ENCODE assay signal across 8 cellular contexts in genomic region chr19:3986260-3987041, GRCh38. TPM values are rescaled to one million over a fixed set of nuclear protein-coding genes. Genes with fewer than 3 reads are reported as not detected.
A peak's percentile ranks its signal among the peaks of the same experiment; 100 is the strongest.
DNase-seq lines count a peak whose midpoint lies in the region; FAIRE-seq and TF ChIP-seq lines count a peak whose summit lies in the region.

No MANE protein-coding gene starts in this region.

- H3K27ac ChIP-seq in 22Rv1 (peak overlapping the region; percentile 94), kidney (ENCODE audit: low read depth in 2 of 2, low read length in 2 of 2) (peak overlapping the region; percentile 56 to 68)

- H3K27me3 Mint-ChIP-seq in T-helper 1 cell treated with Interleukin-12 subunit alpha and Interleukin-12 subunit beta and Interleukin-4 antibody, amounts not matched to agents 30 μg/mL and 1 μg/mL, for 36 hours (ENCODE audit: low read depth), result no peaks in the 10 kb centered on the region

- H3K4me1 ChIP-seq in kidney (ENCODE audit: control insufficient read depth in 1 of 2, insufficient read depth in 1 of 2, low read depth in 1 of 2, low read length in 2 of 2), result peaks cover 25 to 29% of the 10 kb centered on the region in 2 donors

- peaks cover 4% of the 10 kb centered on the region for H3K9me3 Mint-ChIP-seq in T-helper 1 cell treated with Interleukin-12 subunit alpha and Interleukin-12 subunit beta and Interleukin-4 antibody, amounts not matched to agents 30 μg/mL and 1 μg/mL, for 36 hours

- no peak for FAIRE-seq in kidney (lab: Jason Lieb, UNC)

- peak overlapping the region; percentile 2 to 8 for H3K9ac ChIP-seq in kidney (ENCODE audit: low read length in 2 of 2)

- peak overlapping the region; percentile 99 for H3K4me3 Mint-ChIP-seq in T-helper 1 cell treated with Interleukin-12 subunit alpha and Interleukin-12 subunit beta and Interleukin-4 antibody, amounts not matched to agents 30 μg/mL and 1 μg/mL, for 36 hours

- peaks cover 18 to 32% of the 10 kb centered on the region in 2 donors for H3K36me3 ChIP-seq in kidney (ENCODE audit: control insufficient read depth in 1 of 2, insufficient read depth in 2 of 2, low read length in 2 of 2)

- intact Hi-C loops in kidney (cut with DNase I), result no loop called here

- H3K9me3 ChIP-seq in kidney (ENCODE audit: control insufficient read depth in 1 of 2, low read length in 2 of 2), result no peaks in the 10 kb centered on the region

- peak overlapping the region; percentile 58 to 76 for H3K4me3 ChIP-seq in kidney (ENCODE audit: low read length in 2 of 2)

- TF ChIP-seq CTCF in 22Rv1 (IDR thresholded peaks at IDR 0.05), result peak; percentile 83
- peak; percentile 60 for TF ChIP-seq CTCF in GM12872 (IDR thresholded peaks at IDR 0.05; ENCODE audit: insufficient read depth, low read depth, low read length)
- TF ChIP-seq CTCF in kidney (IDR thresholded peaks at IDR 0.05; ENCODE audit: borderline replicate concordance, extremely low read depth, insufficient read depth), result peak; percentile 45

- H3K27ac Mint-ChIP-seq in T-helper 1 cell treated with Interleukin-12 subunit alpha and Interleukin-12 subunit beta and Interleukin-4 antibody, amounts not matched to agents 30 μg/mL and 1 μg/mL, for 36 hours, result peak overlapping the region; percentile 91

- DNase-seq in NCI-H2029 (lab: John Stamatoyannopoulos, UW) (peak; percentile 89), cerebellar cortex (ENCODE audit: low spot score) (peak; percentile 94), kidney (no peak), GM19240 (ENCODE audit: insufficient read length, low spot score) (no peak)
- DNase-seq in stimulated activated CD4-positive, alpha-beta T cell treated with anti-CD3 and anti-CD28 coated beads, Interleukin-2, amount 100 ng/mL, for 24 hours, result peak; percentile 63

- peaks cover 40% of the 10 kb centered on the region for H3K4me1 Mint-ChIP-seq in T-helper 1 cell treated with Interleukin-12 subunit alpha and Interleukin-12 subunit beta and Interleukin-4 antibody, amounts not matched to agents 30 μg/mL and 1 μg/mL, for 36 hours (ENCODE audit: low read depth)

- peaks cover 29% of the 10 kb centered on the region for H3K36me3 Mint-ChIP-seq in T-helper 1 cell treated with Interleukin-12 subunit alpha and Interleukin-12 subunit beta and Interleukin-4 antibody, amounts not matched to agents 30 μg/mL and 1 μg/mL, for 36 hours (ENCODE audit: low read depth)

RNA-seq across cellular contexts. Expression of gene EEF2, which starts 1.2 kb away (rescaled TPM):
- 1,813 TPM for total RNA-seq in kidney
- 1,520 TPM for polyA plus RNA-seq in kidney (ENCODE audit: insufficient read depth, low read depth, low replicate concordance)

RNA-seq across cellular contexts. Expression of gene DAPK3, which starts 15.6 kb away (rescaled TPM):
- total RNA-seq in kidney, result 54.6 TPM
- 30.6 TPM for polyA plus RNA-seq in kidney (ENCODE audit: insufficient read depth, low read depth, low replicate concordance)

RNA-seq across cellular contexts. Expression of gene PIAS4, which starts 21.1 kb away (rescaled TPM):
- total RNA-seq in kidney, result 25.0 TPM
- polyA plus RNA-seq in kidney (ENCODE audit: insufficient read depth, low read depth, low replicate concordance), result 9.8 TPM

RNA-seq across cellular contexts. Expression of gene NMRK2, which starts 53.6 kb away (rescaled TPM):
- 0.69 TPM for total RNA-seq in kidney
- polyA plus RNA-seq in kidney (ENCODE audit: insufficient read depth, low read depth, low replicate concordance), result 6.1 TPM

Comparison
In these comparisons a context has a peak if more than half of its experiments do, and no peak if none do; other contexts are left out.
1. DNase-seq: peak in NCI-H2029 (single experiment), cerebellar cortex (single experiment) and stimulated activated CD4-positive, alpha-beta T cell treated with anti-CD3 and anti-CD28 coated beads, Interleukin-2, amount 100 ng/mL, for 24 hours (2 of 2); none in kidney (single experiment) and GM19240 (single experiment).
2. Peak in every context shown above with its lines, with median percentiles within 50 percentile points of each other: CTCF ChIP-seq.